In the genomic region with DNA sequence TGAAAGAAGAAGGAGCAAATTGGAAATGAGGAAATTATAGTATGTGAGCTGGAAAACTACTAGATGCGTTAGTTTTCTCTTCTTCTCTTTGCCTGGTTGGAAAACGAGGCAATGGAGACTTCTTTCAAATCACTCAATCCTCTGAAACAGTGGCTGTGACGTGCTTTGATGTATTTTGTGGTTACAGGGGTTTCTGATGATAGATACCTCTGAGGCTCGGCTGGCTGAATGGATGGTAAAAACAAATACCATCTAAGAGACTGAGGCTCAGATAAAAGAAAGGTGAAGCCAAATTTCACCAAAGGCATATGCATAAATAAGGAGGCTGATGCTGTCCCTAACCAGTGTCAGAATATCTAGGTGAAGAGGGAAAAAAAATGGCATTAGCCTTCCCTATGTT, we compare ENCODE assay signal across 16 cellular contexts. TPM values are rescaled to one million over a fixed set of nuclear protein-coding genes. Genes with fewer than 3 reads are reported as not detected.
A peak's percentile ranks its signal among the peaks of the same experiment; 100 is the strongest.
DNase-seq lines count a peak whose midpoint lies in the region; ATAC-seq and TF ChIP-seq lines count a peak whose summit lies in the region.
"Had no signal": no experiment of that assay in that cellular context is flagged by ENCODE, and none has a peak within 500 bp of the region (broad histone marks: within the 10 kb centered on the region; RNA-seq: fewer than 3 reads in every experiment).

No MANE protein-coding gene starts in this region.

- no peaks in the 10 kb centered on the region for H3K36me3 Mint-ChIP-seq in CD4-positive, alpha-beta memory T cell
- H3K36me3 Mint-ChIP-seq in activated naive CD8-positive, alpha-beta T cell, result peaks cover 3% of the 10 kb centered on the region
- H3K36me3 Mint-ChIP-seq in naive thymus-derived CD4-positive, alpha-beta T cell, result no peaks in the 10 kb centered on the region
- no peaks in the 10 kb centered on the region for H3K36me3 Mint-ChIP-seq in activated naive CD4-positive, alpha-beta T cell treated with anti-CD3 and anti-CD28 coated beads, Interleukin-2, amount 50 U/mL, for 72 hours

- H3K79me1 ChIP-seq in mesendoderm (ENCODE audit: low read length), result no peaks in the 10 kb centered on the region

- no peaks in the 10 kb centered on the region for H3K36me3 ChIP-seq in CD4-positive, alpha-beta memory T cell (ENCODE audit: insufficient read depth, low read length)
- H3K36me3 ChIP-seq in PC-3 (ENCODE audit: low read depth, low read length) (no peaks in the 10 kb centered on the region), mesendoderm (ENCODE audit: control insufficient read depth, insufficient read depth, low read length) (no peaks in the 10 kb centered on the region)
- no peaks in the 10 kb centered on the region for H3K36me3 ChIP-seq in naive thymus-derived CD4-positive, alpha-beta T cell (ENCODE audit: control insufficient read depth in 2 of 3, insufficient read depth in 3 of 3, low read length in 3 of 3)

- no peak overlapping the region for H3K56ac ChIP-seq in mesendoderm (ENCODE audit: low read length)

- no peak overlapping the region for H4K5ac ChIP-seq in mesendoderm (ENCODE audit: low read length)

- H3K27ac Mint-ChIP-seq in CD4-positive, alpha-beta memory T cell, result no peak overlapping the region
- no peak overlapping the region for H3K27ac Mint-ChIP-seq in activated naive CD8-positive, alpha-beta T cell
- peak overlapping the region in 1 of 9 donors; percentile 66 for H3K27ac Mint-ChIP-seq in naive thymus-derived CD4-positive, alpha-beta T cell
- H3K27ac Mint-ChIP-seq in activated naive CD4-positive, alpha-beta T cell treated with anti-CD3 and anti-CD28 coated beads, Interleukin-2, amount 50 U/mL, for 72 hours, result peak overlapping the region in 1 of 2 donors; percentile 2

- intact Hi-C loops in CD4-positive, alpha-beta memory T cell (cut with micrococcal nuclease), result no loop called here
- intact Hi-C loops in PC-3 (cut with micrococcal nuclease), result no loop called here
- intact Hi-C loops in naive thymus-derived CD4-positive, alpha-beta T cell (cut with micrococcal nuclease), result no loop called here

- H3K4me2 ChIP-seq in PC-3 (ENCODE audit: low read length) (peak overlapping the region; percentile 56), mesendoderm (ENCODE audit: low read length) (no peak overlapping the region)

- H2BK120ac ChIP-seq in mesendoderm (ENCODE audit: low read depth, low read length), result no peak overlapping the region

- H2BK5ac ChIP-seq in mesendoderm (ENCODE audit: low read length), result no peak overlapping the region

- no CpG with 5 or more reads among the region's 4 CpGs for WGBS in mesendoderm (ENCODE audit: extremely low coverage, insufficient coverage, low lambda C conversion rate)

- H3K9me3 ChIP-seq in CD4-positive, alpha-beta memory T cell (ENCODE audit: control insufficient read depth in 1 of 2, low read length in 2 of 2), result no peaks in the 10 kb centered on the region
- H3K9me3 ChIP-seq in PC-3 (ENCODE audit: low read length), result no peaks in the 10 kb centered on the region
- H3K9me3 ChIP-seq in naive thymus-derived CD4-positive, alpha-beta T cell (ENCODE audit: control insufficient read depth in 2 of 3, low read length in 3 of 3), result no peaks in the 10 kb centered on the region

- H3K9ac ChIP-seq in PC-3 (ENCODE audit: low read length) (no peak overlapping the region), mesendoderm (ENCODE audit: low read length) (no peak overlapping the region)

- no peak overlapping the region for H4K8ac ChIP-seq in mesendoderm (ENCODE audit: low read depth, low read length)

- no peak overlapping the region for H3K4me3 ChIP-seq in CD4-positive, alpha-beta memory T cell (ENCODE audit: low read length in 2 of 2)
- H3K4me3 ChIP-seq in PC-3 (ENCODE audit: low read length) (no peak overlapping the region), mesendoderm (ENCODE audit: low read length) (no peak overlapping the region)
- no peak overlapping the region for H3K4me3 ChIP-seq in naive thymus-derived CD4-positive, alpha-beta T cell (ENCODE audit: low read length)

- peaks cover 28% of the 10 kb centered on the region for H3K4me1 ChIP-seq in CD4-positive, alpha-beta memory T cell (ENCODE audit: insufficient read depth, low read length)
- peaks cover 38% of the 10 kb centered on the region for H3K4me1 ChIP-seq in PC-3 (ENCODE audit: insufficient read depth, low read length)
- peaks cover 11 to 15% of the 10 kb centered on the region in 2 donors for H3K4me1 ChIP-seq in naive thymus-derived CD4-positive, alpha-beta T cell (ENCODE audit: control insufficient read depth in 2 of 2, insufficient read depth in 2 of 2, low read length in 2 of 2)
- H3K4me1 ChIP-seq in mesendoderm (ENCODE audit: control insufficient read depth, low read depth, low read length), result no peaks in the 10 kb centered on the region

- H3K27me3 Mint-ChIP-seq in CD4-positive, alpha-beta memory T cell, result peaks cover 7 to 10% of the 10 kb centered on the region in 2 donors
- peaks cover 6% of the 10 kb centered on the region for H3K27me3 Mint-ChIP-seq in activated naive CD8-positive, alpha-beta T cell
- peaks cover 0 to 35% (median 7%) of the 10 kb centered on the region in 5 donors for H3K27me3 Mint-ChIP-seq in naive thymus-derived CD4-positive, alpha-beta T cell

- peaks cover 19 to 37% (median 27%) of the 10 kb centered on the region in 4 donors for H3K4me1 Mint-ChIP-seq in CD4-positive, alpha-beta memory T cell
- H3K4me1 Mint-ChIP-seq in activated naive CD8-positive, alpha-beta T cell (ENCODE audit: low read depth), result peaks cover 44% of the 10 kb centered on the region
- peaks cover 13 to 44% (median 38%) of the 10 kb centered on the region in 7 donors for H3K4me1 Mint-ChIP-seq in naive thymus-derived CD4-positive, alpha-beta T cell

- H3K4me3 Mint-ChIP-seq in CD4-positive, alpha-beta memory T cell, result peak overlapping the region in 3 of 8 donors; percentile 3 to 17 (median 5)
- peak overlapping the region; percentile 72 for H3K4me3 Mint-ChIP-seq in activated naive CD8-positive, alpha-beta T cell
- peak overlapping the region in 6 of 10 donors; percentile 13 to 40 (median 24) for H3K4me3 Mint-ChIP-seq in naive thymus-derived CD4-positive, alpha-beta T cell

- peak in 3 of 5 donors; percentile 13 to 43 (median 17) for DNase-seq in CD4-positive, alpha-beta memory T cell
- DNase-seq in PC-3 (no peak), NCI-H446 treated with DMSO at 0.1 percent for 48 hours (lab: John Stamatoyannopoulos, UW) (no peak), mesendoderm (no peak)
- DNase-seq in naive thymus-derived CD4-positive, alpha-beta T cell, result peak in 4 of 9 donors; percentile 17 to 33 (median 23)
- DNase-seq in activated naive CD4-positive, alpha-beta T cell treated with anti-CD3 and anti-CD28 coated beads, Interleukin-2, amount 50 U/mL, for 72 hours (ENCODE audit: low spot score in 2 of 2), result no peak
- DNase-seq: COR-L47, GOT3, NCI-H1417, NCI-H1930, NCI-H2171, NCI-H510A, NCI-H82 had no signal

- H3K27ac ChIP-seq in CD4-positive, alpha-beta memory T cell (ENCODE audit: low read depth, low read length), result no peak overlapping the region
- H3K27ac ChIP-seq in PC-3 (ENCODE audit: low read length) (no peak overlapping the region), mesendoderm (ENCODE audit: low read depth, low read length) (no peak overlapping the region)
- H3K27ac ChIP-seq in naive thymus-derived CD4-positive, alpha-beta T cell (ENCODE audit: low read depth, low read length), result no peak overlapping the region
- H3K27ac ChIP-seq: C4-2B had no signal

- H3K79me2 ChIP-seq in PC-3 (ENCODE audit: low read length), result no peaks in the 10 kb centered on the region
- no peaks in the 10 kb centered on the region for H3K79me2 ChIP-seq in mesendoderm (ENCODE audit: control insufficient read depth, insufficient read depth, low read length)

- no peak overlapping the region for H3K23ac ChIP-seq in mesendoderm (ENCODE audit: low read length)

- H3K4ac ChIP-seq in mesendoderm (ENCODE audit: low read depth, low read length), result no peak overlapping the region

- no peaks in the 10 kb centered on the region for H3K9me3 Mint-ChIP-seq in CD4-positive, alpha-beta memory T cell
- H3K9me3 Mint-ChIP-seq in activated naive CD8-positive, alpha-beta T cell (ENCODE audit: low read depth), result no peaks in the 10 kb centered on the region
- H3K9me3 Mint-ChIP-seq in naive thymus-derived CD4-positive, alpha-beta T cell, result no peaks in the 10 kb centered on the region
- H3K9me3 Mint-ChIP-seq in activated naive CD4-positive, alpha-beta T cell treated with anti-CD3 and anti-CD28 coated beads, Interleukin-2, amount 50 U/mL, for 72 hours, result no peaks in the 10 kb centered on the region

- H2BK15ac ChIP-seq in mesendoderm (replicated peaks; ENCODE audit: low read depth), result no peak overlapping the region

- H3K9me2 ChIP-seq in PC-3 (replicated peaks; ENCODE audit: low read length), result no peaks in the 10 kb centered on the region

- H2AFZ ChIP-seq in PC-3 (ENCODE audit: low read length), result peak overlapping the region; percentile 54; the same call in 1 of the 2 replicates

- BruUV-seq in PC-3 (replicated peaks; lab: Mats Ljungman, UMichigan), result no TSS peak

- POLR2A ChIA-PET in CD4-positive, alpha-beta memory T cell (lab: Charles Lee; ENCODE audit: partially characterized antibody), result no interaction called here
- POLR2A ChIA-PET in PC-3 (lab: Charles Lee; ENCODE audit: unreplicated experiment), result no interaction called here
- POLR2A ChIA-PET in naive thymus-derived CD4-positive, alpha-beta T cell (lab: Charles Lee), result no interaction called here

- ATAC-seq in PC-3, result no peak
- ATAC-seq in naive thymus-derived CD4-positive, alpha-beta T cell, result peak; percentile 47
- no peak for ATAC-seq in activated naive CD4-positive, alpha-beta T cell treated with anti-CD3 and anti-CD28 coated beads, Interleukin-2, amount 50 U/mL, for 72 hours
- ATAC-seq: Panc1 had no signal

- no peak overlapping the region for H2AK5ac ChIP-seq in mesendoderm (ENCODE audit: low read length)

- no peaks in the 10 kb centered on the region for H3K27me3 ChIP-seq in CD4-positive, alpha-beta memory T cell (ENCODE audit: insufficient read depth, low read length)
- H3K27me3 ChIP-seq in PC-3 (ENCODE audit: low read length) (no peaks in the 10 kb centered on the region), mesendoderm (ENCODE audit: insufficient read depth, low read length, poor library complexity) (no peaks in the 10 kb centered on the region)
- no peaks in the 10 kb centered on the region for H3K27me3 ChIP-seq in naive thymus-derived CD4-positive, alpha-beta T cell (ENCODE audit: control insufficient read depth in 2 of 2, insufficient read depth in 2 of 2, low read length in 2 of 2)

- TF ChIP-seq CTCF in PC-3 (conservative IDR thresholded peaks at IDR 0.05; ENCODE audit: low read depth, low read length), result no peak

- H3F3A ChIP-seq in PC-3 (ENCODE audit: low read length, unreplicated experiment), result peaks cover 4% of the 10 kb centered on the region

- H4K20me1 ChIP-seq in PC-3 (ENCODE audit: low read length), result no peaks in the 10 kb centered on the region

- CTCF ChIA-PET in CD4-positive, alpha-beta memory T cell (lab: Charles Lee; ENCODE audit: partially characterized antibody), result interaction anchor here (2.6 kb wide), 1 partner anchor 13 kb away, joined by 10 read pairs; no protein-coding TSS in a partner anchor
- CTCF ChIA-PET in PC-3 (lab: Charles Lee), result no interaction called here
- CTCF ChIA-PET in naive thymus-derived CD4-positive, alpha-beta T cell (lab: Charles Lee), result interaction anchor here (1.6 kb wide), 1 partner anchor 362 kb away, joined by 3 read pairs; no protein-coding TSS in a partner anchor

- H3K18ac ChIP-seq in mesendoderm (ENCODE audit: low read length), result no peak overlapping the region

RNA-seq across cellular contexts. Expression of a gene that starts 15.1 kb away (rescaled TPM):
- total RNA-seq in CD4-positive, alpha-beta memory T cell, result not detected
- not detected for polyA plus RNA-seq in CD4-positive, alpha-beta memory T cell
- total RNA-seq in PC-3 (2014; rRNA removed), result 1.4 and 2.6 TPM in 2 replicates
- under 1 TPM in 1 of 5 experiments, not detected in 4; 0.12 TPM for total RNA-seq in naive thymus-derived CD4-positive, alpha-beta T cell
- polyA plus RNA-seq in naive thymus-derived CD4-positive, alpha-beta T cell, result not detected
- not detected for polyA plus RNA-seq in mesendoderm (2013, experiment 1 of 2)
- 0.01 TPM for polyA plus RNA-seq in mesendoderm (2013, experiment 2 of 2)
- not detected for total RNA-seq in activated naive CD4-positive, alpha-beta T cell treated with anti-CD3 and anti-CD28 coated beads, Interleukin-2, amount 50 U/mL, for 72 hours

Comparison
In these comparisons a context has a peak if more than half of its experiments do, and no peak if none do; other contexts are left out.
1. DNase-seq: peak in CD4-positive, alpha-beta memory T cell (3 of 5); none in PC-3 (single experiment), NCI-H446 treated with DMSO at 0.1 percent for 48 hours (single experiment), mesendoderm (single experiment) and activated naive CD4-positive, alpha-beta T cell treated with anti-CD3 and anti-CD28 coated beads, Interleukin-2, amount 50 U/mL, for 72 hours (0 of 2).